ENCODE assay signal across 8 cellular contexts in the genomic region with DNA sequence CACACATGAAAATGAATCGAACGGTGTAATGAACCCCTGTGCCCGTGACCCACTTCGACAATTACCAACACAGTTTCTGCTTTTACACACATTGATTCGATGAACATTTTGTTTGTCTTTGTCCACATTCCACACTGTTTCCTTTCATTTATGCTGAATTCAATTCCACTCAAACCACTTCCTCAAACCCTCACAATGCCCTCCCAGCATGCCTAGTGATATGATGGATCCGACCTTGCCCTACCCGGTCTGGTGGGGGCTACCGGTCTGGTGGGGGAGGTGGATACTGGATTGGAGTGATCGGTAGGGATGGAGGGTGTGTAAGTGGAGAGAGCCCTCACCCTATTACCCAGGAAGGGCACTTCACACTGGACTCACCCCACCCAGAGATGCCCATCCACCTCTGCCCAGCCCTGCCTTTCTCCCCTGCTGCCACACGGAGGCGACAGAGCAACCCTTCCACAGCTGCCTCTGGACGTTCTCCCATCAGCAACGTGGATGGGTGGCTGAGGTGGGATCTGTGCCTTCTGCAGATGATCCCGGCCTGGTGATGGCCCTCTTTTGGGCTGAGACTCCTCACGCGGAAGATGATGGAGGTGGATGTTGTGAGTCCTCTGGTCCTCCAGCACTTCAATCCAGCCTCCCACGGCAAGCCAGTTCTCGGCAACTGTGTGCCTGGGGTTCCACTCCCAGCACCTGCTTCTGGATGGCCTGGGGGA. TPM values are rescaled to one million over a fixed set of nuclear protein-coding genes. Genes with fewer than 3 reads are reported as not detected.
DNase-seq lines count a peak whose midpoint lies in the region; ATAC-seq lines count a peak whose summit lies in the region.

No MANE protein-coding gene starts in this region.

- H3K36me3 ChIP-seq in effector memory CD4-positive, alpha-beta T cell (ENCODE audit: control insufficient read depth, insufficient read depth, low read length): no peaks in the 10 kb centered on the region

- H3K4me3 Mint-ChIP-seq in activated naive CD4-positive, alpha-beta T cell treated with anti-CD3 and anti-CD28 coated beads, Interleukin-2, amount 50 U/mL, for 24 hours: peak overlapping the region; percentile 19

- H3K27ac ChIP-seq in effector memory CD4-positive, alpha-beta T cell (ENCODE audit: insufficient read depth, low read length, poor library complexity, severe bottlenecking): no peak overlapping the region

- H3K9me3 ChIP-seq in effector memory CD4-positive, alpha-beta T cell (ENCODE audit: control insufficient read depth, low read length): no peaks in the 10 kb centered on the region

- no peaks in the 10 kb centered on the region for H3K27me3 ChIP-seq in effector memory CD4-positive, alpha-beta T cell (replicated peaks; ENCODE audit: control insufficient read depth, insufficient read depth, low read length, poor library complexity, severe bottlenecking)

- H3K27me3 Mint-ChIP-seq in activated naive CD4-positive, alpha-beta T cell treated with anti-CD3 and anti-CD28 coated beads, Interleukin-2, amount 50 U/mL, for 24 hours: peaks cover 4% of the 10 kb centered on the region

- H3K27ac Mint-ChIP-seq in activated naive CD4-positive, alpha-beta T cell treated with anti-CD3 and anti-CD28 coated beads, Interleukin-2, amount 50 U/mL, for 24 hours: peak overlapping the region; percentile 23

- H3K9me3 Mint-ChIP-seq in activated naive CD4-positive, alpha-beta T cell treated with anti-CD3 and anti-CD28 coated beads, Interleukin-2, amount 50 U/mL, for 24 hours: no peaks in the 10 kb centered on the region

- H3K4me1 Mint-ChIP-seq in activated naive CD4-positive, alpha-beta T cell treated with anti-CD3 and anti-CD28 coated beads, Interleukin-2, amount 50 U/mL, for 24 hours: peaks cover 4% of the 10 kb centered on the region

- no peaks in the 10 kb centered on the region for H3K4me1 ChIP-seq in effector memory CD4-positive, alpha-beta T cell (ENCODE audit: control insufficient read depth, insufficient read depth, low read length, poor library complexity, severe bottlenecking)

- no peak for ATAC-seq in HG02885 (IDR thresholded peaks at IDR 0.05; ENCODE audit: poor library complexity, unreplicated experiment)

- intact Hi-C loops in head of caudate nucleus (cut with DNase I) (loop anchor here (5.0 kb wide), 1 partner anchor 57 kb away; no protein-coding TSS in a partner anchor), posterior cingulate gyrus (cut with DNase I) (loop anchor here (1.0 to 2.0 kb wide), 2 partner anchors 58 to 104 kb away; no protein-coding TSS in a partner anchor)

- no peak overlapping the region for H3K4me3 ChIP-seq in effector memory CD4-positive, alpha-beta T cell (ENCODE audit: insufficient read depth, low read depth, low read length, poor library complexity, severe bottlenecking)

- H3K36me3 Mint-ChIP-seq in activated naive CD4-positive, alpha-beta T cell treated with anti-CD3 and anti-CD28 coated beads, Interleukin-2, amount 50 U/mL, for 24 hours: no peaks in the 10 kb centered on the region

- DNase-seq in EL (peak; percentile 80), LHCN-M2 (ENCODE audit: low read depth) (peak; percentile 60), SK-N-DZ (ENCODE audit: low spot score) (peak; percentile 67), head of caudate nucleus (peak in 41 of 42 donors; percentile 38 to 84 (median 63)), posterior cingulate gyrus (peak in 7 of 10 donors; percentile 32 to 92 (median 63))
- no peak for DNase-seq in effector memory CD4-positive, alpha-beta T cell

RNA-seq across cellular contexts. Expression of gene P2RY2, which starts 33.0 kb away (rescaled TPM):
- not detected in 2 replicates for total RNA-seq in LHCN-M2 (2014; rRNA removed)
- 0.10 TPM for polyA plus RNA-seq in LHCN-M2 (2012)
- polyA plus RNA-seq in SK-N-DZ (2014; cell fraction: cytosol; rRNA removed): not detected in 2 replicates
- not detected in 2 replicates for polyA plus RNA-seq in SK-N-DZ (2014; cell fraction: nucleus; rRNA removed)

RNA-seq across cellular contexts. Expression of gene FCHSD2, which starts 43.0 kb away (rescaled TPM):
- 5.1 and 5.9 TPM in 2 replicates for total RNA-seq in LHCN-M2 (2014; rRNA removed)
- 9.2 TPM for polyA plus RNA-seq in LHCN-M2 (2012)
- polyA plus RNA-seq in SK-N-DZ (2014; cell fraction: cytosol; rRNA removed): 13.4 and 15.5 TPM in 2 replicates
- polyA plus RNA-seq in SK-N-DZ (2014; cell fraction: nucleus; rRNA removed): 13.3 and 25.8 TPM in 2 replicates

Comparison
In these comparisons a context has a peak if more than half of its experiments do, and no peak if none do; other contexts are left out.
1. DNase-seq: peak in EL (single experiment), LHCN-M2 (single experiment), SK-N-DZ (single experiment), head of caudate nucleus (41 of 42) and posterior cingulate gyrus (7 of 10); none in effector memory CD4-positive, alpha-beta T cell (0 of 3).